9 cellular contexts compared by ENCODE assay signal in genomic region chr13:114142640-114143490, GRCh38. TPM values are rescaled to one million over a fixed set of nuclear protein-coding genes. Genes with fewer than 3 reads are reported as not detected.
DNase-seq lines count a peak whose midpoint lies in the region; ATAC-seq, FAIRE-seq and TF ChIP-seq lines count a peak whose summit lies in the region.
"Had no signal": no experiment of that assay in that cellular context is flagged by ENCODE, and none has a peak within 500 bp of the region (broad histone marks: within the 10 kb centered on the region; RNA-seq: fewer than 3 reads in every experiment).

No MANE protein-coding gene starts in this region.

- POLR2A ChIA-PET in PC-3 (lab: Charles Lee; ENCODE audit: unreplicated experiment) = no interaction called here

- TF ChIP-seq CTCF in bronchial epithelial cell (IDR thresholded peaks at IDR 0.05; ENCODE audit: insufficient read depth, low read length, severe bottlenecking) (no peak), PC-3 (conservative IDR thresholded peaks at IDR 0.05; ENCODE audit: low read depth, low read length) (no peak)

- no peak for FAIRE-seq in bronchial epithelial cell (lab: Jason Lieb, UNC)

- H3K27me3 ChIP-seq in bronchial epithelial cell (ENCODE audit: control insufficient read depth, insufficient read depth, low read length) (no peaks in the 10 kb centered on the region), PC-3 (ENCODE audit: low read length) (no peaks in the 10 kb centered on the region)
- H3K27me3 ChIP-seq: dorsolateral prefrontal cortex had no signal

- no peak overlapping the region for H3K27ac ChIP-seq in PC-3 (ENCODE audit: low read length)
- H3K27ac ChIP-seq: dorsolateral prefrontal cortex had no signal

- DNase-seq in NCI-H1092 (lab: John Stamatoyannopoulos, UW) (peak; percentile 72), T follicular helper cell (ENCODE audit: low read depth) (peak; percentile 59), bronchial epithelial cell (ENCODE audit: low read depth) (peak; percentile 82), C1 segment of cervical spinal cord (lab: John Stamatoyannopoulos, UW) (no peak), COLO829 (ENCODE audit: low spot score) (no peak), PC-3 (no peak)
- DNase-seq in stimulated activated CD4-positive, alpha-beta T cell treated with anti-CD3 and anti-CD28 coated beads, Interleukin-15, amount 100 ng/mL, for 24 hours = peak; percentile 61

- H3K9ac ChIP-seq in PC-3 (ENCODE audit: low read length) = no peak overlapping the region

- CTCF ChIA-PET in PC-3 (lab: Charles Lee) = no interaction called here

- H3K36me3 ChIP-seq in bronchial epithelial cell (ENCODE audit: control insufficient read depth, insufficient read depth, low read length) = no peaks in the 10 kb centered on the region
- no peaks in the 10 kb centered on the region for H3K36me3 ChIP-seq in PC-3 (ENCODE audit: low read depth, low read length)

- H3K4me3 ChIP-seq in bronchial epithelial cell (ENCODE audit: low read depth, low read length) (no peak overlapping the region), PC-3 (ENCODE audit: low read length) (no peak overlapping the region)
- H3K4me3 ChIP-seq: dorsolateral prefrontal cortex had no signal

- no TSS peak for BruUV-seq in PC-3 (replicated peaks; lab: Mats Ljungman, UMichigan)

- ATAC-seq in GM21367 (IDR thresholded peaks at IDR 0.05; ENCODE audit: unreplicated experiment) (no peak), PC-3 (no peak)

- H3K9me2 ChIP-seq in PC-3 (replicated peaks; ENCODE audit: low read length) = no peaks in the 10 kb centered on the region

- no peak overlapping the region for H3K4me2 ChIP-seq in PC-3 (ENCODE audit: low read length)

- H3K79me2 ChIP-seq in PC-3 (ENCODE audit: low read length) = no peaks in the 10 kb centered on the region

- H4K20me1 ChIP-seq in PC-3 (ENCODE audit: low read length) = no peaks in the 10 kb centered on the region

- H3F3A ChIP-seq in PC-3 (ENCODE audit: low read length, unreplicated experiment) = no peaks in the 10 kb centered on the region

- no peaks in the 10 kb centered on the region for H3K9me3 ChIP-seq in PC-3 (ENCODE audit: low read length)

- no peaks in the 10 kb centered on the region for H3K4me1 ChIP-seq in PC-3 (ENCODE audit: insufficient read depth, low read length)

- no peak overlapping the region for H2AFZ ChIP-seq in PC-3 (ENCODE audit: low read length)

- intact Hi-C loops in PC-3 (cut with micrococcal nuclease) = no loop called here

RNA-seq across cellular contexts. Expression of gene RASA3, which starts 10.4 kb away (rescaled TPM):
- total RNA-seq in bronchial epithelial cell = 1.2 and 2.6 TPM in 2 replicates
- total RNA-seq in PC-3 (2014; rRNA removed) = 9.1 and 9.4 TPM in 2 replicates

RNA-seq across cellular contexts. Expression of gene CFAP97D2, which starts 36.2 kb away (rescaled TPM):
- total RNA-seq in bronchial epithelial cell (not detected in 2 replicates), PC-3 (2014; rRNA removed) (not detected in 2 replicates)

Comparison
In these comparisons a context has a peak if more than half of its experiments do, and no peak if none do; other contexts are left out.
1. DNase-seq: peak in NCI-H1092 (single experiment), T follicular helper cell (single experiment), bronchial epithelial cell (single experiment) and stimulated activated CD4-positive, alpha-beta T cell treated with anti-CD3 and anti-CD28 coated beads, Interleukin-15, amount 100 ng/mL, for 24 hours (single experiment); none in C1 segment of cervical spinal cord (0 of 14), COLO829 (single experiment) and PC-3 (single experiment).